9 cellular contexts compared by ENCODE assay signal in genomic region chr11:117747892-117748291, GRCh38. TPM values are rescaled to one million over a fixed set of nuclear protein-coding genes. Genes with fewer than 3 reads are reported as not detected.
"Had no signal": no experiment of that assay in that cellular context is flagged by ENCODE, and none has a peak within 500 bp of the region (broad histone marks: within the 10 kb centered on the region; RNA-seq: fewer than 3 reads in every experiment).

No MANE protein-coding gene starts in this region.

- H2AFZ ChIP-seq: GM23338 had no signal

- H3K4me1 Mint-ChIP-seq: IgD-negative memory B cell had no signal

- H3K4me3 Mint-ChIP-seq: GM23338, IgD-negative memory B cell had no signal

- H3K27ac Mint-ChIP-seq: GM23338, IgD-negative memory B cell had no signal

- H3K9me3 ChIP-seq: HAP-1 had no signal

- FAIRE-seq: HTR-8/SVneo had no signal

- H3K36me3 Mint-ChIP-seq: IgD-negative memory B cell had no signal

- H3K9me3 Mint-ChIP-seq: GM23338 had no signal

- H3K4me1 ChIP-seq: HAP-1 had no signal

- H3K4me3 ChIP-seq: GM23338, HAP-1 had no signal

- H3K36me3 ChIP-seq: HAP-1 had no signal

- ATAC-seq: HCT116 had no signal

- H3K4me2 ChIP-seq: GM23338 had no signal

- DNase-seq: H7, KG1 had no signal

RNA-seq across cellular contexts. Expression of gene DSCAML1, which starts 49.1 kb away (rescaled TPM):
- total RNA-seq: H4, HT-29 had no signal
- polyA plus RNA-seq: GM23338, IgD-negative memory B cell had no signal
